In genomic region chr17:63699638-63700527, GRCh38 we compare ENCODE assay signal across 1 cellular context.
TF ChIP-seq lines count a peak whose summit lies in the region.

Gene LIMD2 (minus strand): TSS chr17:63700125. CDS start chr17:63699298, 827 bp downstream.

TF ChIP-seq in HepG2, 621 proteins besides CTCF, POLR2A, EP300 and RAD21 (continued from another document and continues in another):
- TF ChIP-seq, protein P1, sequence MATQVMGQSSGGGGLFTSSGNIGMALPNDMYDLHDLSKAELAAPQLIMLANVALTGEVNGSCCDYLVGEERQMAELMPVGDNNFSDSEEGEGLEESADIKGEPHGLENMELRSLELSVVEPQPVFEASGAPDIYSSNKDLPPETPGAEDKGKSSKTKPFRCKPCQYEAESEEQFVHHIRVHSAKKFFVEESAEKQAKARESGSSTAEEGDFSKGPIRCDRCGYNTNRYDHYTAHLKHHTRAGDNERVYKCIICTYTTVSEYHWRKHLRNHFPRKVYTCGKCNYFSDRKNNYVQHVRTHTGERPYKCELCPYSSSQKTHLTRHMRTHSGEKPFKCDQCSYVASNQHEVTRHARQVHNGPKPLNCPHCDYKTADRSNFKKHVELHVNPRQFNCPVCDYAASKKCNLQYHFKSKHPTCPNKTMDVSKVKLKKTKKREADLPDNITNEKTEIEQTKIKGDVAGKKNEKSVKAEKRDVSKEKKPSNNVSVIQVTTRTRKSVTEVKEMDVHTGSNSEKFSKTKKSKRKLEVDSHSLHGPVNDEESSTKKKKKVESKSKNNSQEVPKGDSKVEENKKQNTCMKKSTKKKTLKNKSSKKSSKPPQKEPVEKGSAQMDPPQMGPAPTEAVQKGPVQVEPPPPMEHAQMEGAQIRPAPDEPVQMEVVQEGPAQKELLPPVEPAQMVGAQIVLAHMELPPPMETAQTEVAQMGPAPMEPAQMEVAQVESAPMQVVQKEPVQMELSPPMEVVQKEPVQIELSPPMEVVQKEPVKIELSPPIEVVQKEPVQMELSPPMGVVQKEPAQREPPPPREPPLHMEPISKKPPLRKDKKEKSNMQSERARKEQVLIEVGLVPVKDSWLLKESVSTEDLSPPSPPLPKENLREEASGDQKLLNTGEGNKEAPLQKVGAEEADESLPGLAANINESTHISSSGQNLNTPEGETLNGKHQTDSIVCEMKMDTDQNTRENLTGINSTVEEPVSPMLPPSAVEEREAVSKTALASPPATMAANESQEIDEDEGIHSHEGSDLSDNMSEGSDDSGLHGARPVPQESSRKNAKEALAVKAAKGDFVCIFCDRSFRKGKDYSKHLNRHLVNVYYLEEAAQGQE (IDR thresholded peaks at IDR 0.05; ENCODE audit: borderline replicate concordance in 1 of 2, low read depth in 1 of 2, low read length in 2 of 2) = peak; percentile 49 to 73; a peak in 3 of 4 replicates
- TF ChIP-seq MXD3 (CRISPR knock-in tag; IDR thresholded peaks at IDR 0.05) = no peak; the same call in 1 of the 2 replicates
- no peak for TF ChIP-seq GATAD2A (CRISPR knock-in tag; IDR thresholded peaks at IDR 0.05)
- TF ChIP-seq NFYC (CRISPR knock-in tag; IDR thresholded peaks at IDR 0.05) = no peak
- 0 out of 2 replicates have a peak, but pooled peaks have one; percentile 19 for TF ChIP-seq ZNF639 (CRISPR knock-in tag; conservative IDR thresholded peaks at IDR 0.05)
- no peak for TF ChIP-seq HNRNPL (IDR thresholded peaks at IDR 0.05; ENCODE audit: low read depth, low read length)
- no peak; the same call in 1 of the 2 replicates for TF ChIP-seq GFI1 (CRISPR knock-in tag; IDR thresholded peaks at IDR 0.05; ENCODE audit: borderline replicate concordance)
- TF ChIP-seq THYN1 (CRISPR knock-in tag; IDR thresholded peaks at IDR 0.05; ENCODE audit: borderline replicate concordance, low read depth) = no peak
- TF ChIP-seq HNRNPUL1 (IDR thresholded peaks at IDR 0.05; ENCODE audit: low read depth, low read length) = no peak
- TF ChIP-seq CERS6 (CRISPR knock-in tag; IDR thresholded peaks at IDR 0.05) = no peak
- peak; percentile 71 for TF ChIP-seq ZFY (CRISPR knock-in tag; IDR thresholded peaks at IDR 0.05)
- TF ChIP-seq, protein P2, sequence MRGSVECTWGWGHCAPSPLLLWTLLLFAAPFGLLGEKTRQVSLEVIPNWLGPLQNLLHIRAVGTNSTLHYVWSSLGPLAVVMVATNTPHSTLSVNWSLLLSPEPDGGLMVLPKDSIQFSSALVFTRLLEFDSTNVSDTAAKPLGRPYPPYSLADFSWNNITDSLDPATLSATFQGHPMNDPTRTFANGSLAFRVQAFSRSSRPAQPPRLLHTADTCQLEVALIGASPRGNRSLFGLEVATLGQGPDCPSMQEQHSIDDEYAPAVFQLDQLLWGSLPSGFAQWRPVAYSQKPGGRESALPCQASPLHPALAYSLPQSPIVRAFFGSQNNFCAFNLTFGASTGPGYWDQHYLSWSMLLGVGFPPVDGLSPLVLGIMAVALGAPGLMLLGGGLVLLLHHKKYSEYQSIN (CRISPR knock-in tag; IDR thresholded peaks at IDR 0.05; ENCODE audit: borderline replicate concordance) = no peak
- TF ChIP-seq KLF12 (CRISPR knock-in tag; IDR thresholded peaks at IDR 0.05; ENCODE audit: borderline replicate concordance) = no peak
- no peak for TF ChIP-seq NONO (IDR thresholded peaks at IDR 0.05)
- TF ChIP-seq NONO (CRISPR knock-in tag; conservative IDR thresholded peaks at IDR 0.05) = no peak; the same call in 1 of the 2 replicates
- TF ChIP-seq HOXA5 (CRISPR knock-in tag; IDR thresholded peaks at IDR 0.05) = no peak
- no peak for TF ChIP-seq MATR3 (CRISPR knock-in tag; IDR thresholded peaks at IDR 0.05)
- TF ChIP-seq ZNF589 (CRISPR knock-in tag; conservative IDR thresholded peaks at IDR 0.05) = 0 out of 2 replicates have a peak, but pooled peaks have one; percentile 18
- TF ChIP-seq, protein P3, sequence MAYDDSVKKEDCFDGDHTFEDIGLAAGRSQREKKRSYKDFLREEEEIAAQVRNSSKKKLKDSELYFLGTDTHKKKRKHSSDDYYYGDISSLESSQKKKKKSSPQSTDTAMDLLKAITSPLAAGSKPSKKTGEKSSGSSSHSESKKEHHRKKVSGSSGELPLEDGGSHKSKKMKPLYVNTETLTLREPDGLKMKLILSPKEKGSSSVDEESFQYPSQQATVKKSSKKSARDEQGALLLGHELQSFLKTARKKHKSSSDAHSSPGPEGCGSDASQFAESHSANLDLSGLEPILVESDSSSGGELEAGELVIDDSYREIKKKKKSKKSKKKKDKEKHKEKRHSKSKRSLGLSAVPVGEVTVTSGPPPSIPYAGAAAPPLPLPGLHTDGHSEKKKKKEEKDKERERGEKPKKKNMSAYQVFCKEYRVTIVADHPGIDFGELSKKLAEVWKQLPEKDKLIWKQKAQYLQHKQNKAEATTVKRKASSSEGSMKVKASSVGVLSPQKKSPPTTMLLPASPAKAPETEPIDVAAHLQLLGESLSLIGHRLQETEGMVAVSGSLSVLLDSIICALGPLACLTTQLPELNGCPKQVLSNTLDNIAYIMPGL (CRISPR knock-in tag; IDR thresholded peaks at IDR 0.05; ENCODE audit: borderline replicate concordance in 1 of 2, low read depth in 1 of 2) = no peak
- TF ChIP-seq, protein P4, sequence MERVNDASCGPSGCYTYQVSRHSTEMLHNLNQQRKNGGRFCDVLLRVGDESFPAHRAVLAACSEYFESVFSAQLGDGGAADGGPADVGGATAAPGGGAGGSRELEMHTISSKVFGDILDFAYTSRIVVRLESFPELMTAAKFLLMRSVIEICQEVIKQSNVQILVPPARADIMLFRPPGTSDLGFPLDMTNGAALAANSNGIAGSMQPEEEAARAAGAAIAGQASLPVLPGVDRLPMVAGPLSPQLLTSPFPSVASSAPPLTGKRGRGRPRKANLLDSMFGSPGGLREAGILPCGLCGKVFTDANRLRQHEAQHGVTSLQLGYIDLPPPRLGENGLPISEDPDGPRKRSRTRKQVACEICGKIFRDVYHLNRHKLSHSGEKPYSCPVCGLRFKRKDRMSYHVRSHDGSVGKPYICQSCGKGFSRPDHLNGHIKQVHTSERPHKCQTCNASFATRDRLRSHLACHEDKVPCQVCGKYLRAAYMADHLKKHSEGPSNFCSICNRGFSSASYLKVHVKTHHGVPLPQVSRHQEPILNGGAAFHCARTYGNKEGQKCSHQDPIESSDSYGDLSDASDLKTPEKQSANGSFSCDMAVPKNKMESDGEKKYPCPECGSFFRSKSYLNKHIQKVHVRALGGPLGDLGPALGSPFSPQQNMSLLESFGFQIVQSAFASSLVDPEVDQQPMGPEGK (CRISPR knock-in tag; IDR thresholded peaks at IDR 0.05) = peak; percentile 46
- TF ChIP-seq ZNF709 (CRISPR knock-in tag; IDR thresholded peaks at IDR 0.05) = no peak
- peak; percentile 8; the same call in 1 of the 2 replicates for TF ChIP-seq HOXA3 (CRISPR knock-in tag; IDR thresholded peaks at IDR 0.05)
- TF ChIP-seq, protein P5, sequence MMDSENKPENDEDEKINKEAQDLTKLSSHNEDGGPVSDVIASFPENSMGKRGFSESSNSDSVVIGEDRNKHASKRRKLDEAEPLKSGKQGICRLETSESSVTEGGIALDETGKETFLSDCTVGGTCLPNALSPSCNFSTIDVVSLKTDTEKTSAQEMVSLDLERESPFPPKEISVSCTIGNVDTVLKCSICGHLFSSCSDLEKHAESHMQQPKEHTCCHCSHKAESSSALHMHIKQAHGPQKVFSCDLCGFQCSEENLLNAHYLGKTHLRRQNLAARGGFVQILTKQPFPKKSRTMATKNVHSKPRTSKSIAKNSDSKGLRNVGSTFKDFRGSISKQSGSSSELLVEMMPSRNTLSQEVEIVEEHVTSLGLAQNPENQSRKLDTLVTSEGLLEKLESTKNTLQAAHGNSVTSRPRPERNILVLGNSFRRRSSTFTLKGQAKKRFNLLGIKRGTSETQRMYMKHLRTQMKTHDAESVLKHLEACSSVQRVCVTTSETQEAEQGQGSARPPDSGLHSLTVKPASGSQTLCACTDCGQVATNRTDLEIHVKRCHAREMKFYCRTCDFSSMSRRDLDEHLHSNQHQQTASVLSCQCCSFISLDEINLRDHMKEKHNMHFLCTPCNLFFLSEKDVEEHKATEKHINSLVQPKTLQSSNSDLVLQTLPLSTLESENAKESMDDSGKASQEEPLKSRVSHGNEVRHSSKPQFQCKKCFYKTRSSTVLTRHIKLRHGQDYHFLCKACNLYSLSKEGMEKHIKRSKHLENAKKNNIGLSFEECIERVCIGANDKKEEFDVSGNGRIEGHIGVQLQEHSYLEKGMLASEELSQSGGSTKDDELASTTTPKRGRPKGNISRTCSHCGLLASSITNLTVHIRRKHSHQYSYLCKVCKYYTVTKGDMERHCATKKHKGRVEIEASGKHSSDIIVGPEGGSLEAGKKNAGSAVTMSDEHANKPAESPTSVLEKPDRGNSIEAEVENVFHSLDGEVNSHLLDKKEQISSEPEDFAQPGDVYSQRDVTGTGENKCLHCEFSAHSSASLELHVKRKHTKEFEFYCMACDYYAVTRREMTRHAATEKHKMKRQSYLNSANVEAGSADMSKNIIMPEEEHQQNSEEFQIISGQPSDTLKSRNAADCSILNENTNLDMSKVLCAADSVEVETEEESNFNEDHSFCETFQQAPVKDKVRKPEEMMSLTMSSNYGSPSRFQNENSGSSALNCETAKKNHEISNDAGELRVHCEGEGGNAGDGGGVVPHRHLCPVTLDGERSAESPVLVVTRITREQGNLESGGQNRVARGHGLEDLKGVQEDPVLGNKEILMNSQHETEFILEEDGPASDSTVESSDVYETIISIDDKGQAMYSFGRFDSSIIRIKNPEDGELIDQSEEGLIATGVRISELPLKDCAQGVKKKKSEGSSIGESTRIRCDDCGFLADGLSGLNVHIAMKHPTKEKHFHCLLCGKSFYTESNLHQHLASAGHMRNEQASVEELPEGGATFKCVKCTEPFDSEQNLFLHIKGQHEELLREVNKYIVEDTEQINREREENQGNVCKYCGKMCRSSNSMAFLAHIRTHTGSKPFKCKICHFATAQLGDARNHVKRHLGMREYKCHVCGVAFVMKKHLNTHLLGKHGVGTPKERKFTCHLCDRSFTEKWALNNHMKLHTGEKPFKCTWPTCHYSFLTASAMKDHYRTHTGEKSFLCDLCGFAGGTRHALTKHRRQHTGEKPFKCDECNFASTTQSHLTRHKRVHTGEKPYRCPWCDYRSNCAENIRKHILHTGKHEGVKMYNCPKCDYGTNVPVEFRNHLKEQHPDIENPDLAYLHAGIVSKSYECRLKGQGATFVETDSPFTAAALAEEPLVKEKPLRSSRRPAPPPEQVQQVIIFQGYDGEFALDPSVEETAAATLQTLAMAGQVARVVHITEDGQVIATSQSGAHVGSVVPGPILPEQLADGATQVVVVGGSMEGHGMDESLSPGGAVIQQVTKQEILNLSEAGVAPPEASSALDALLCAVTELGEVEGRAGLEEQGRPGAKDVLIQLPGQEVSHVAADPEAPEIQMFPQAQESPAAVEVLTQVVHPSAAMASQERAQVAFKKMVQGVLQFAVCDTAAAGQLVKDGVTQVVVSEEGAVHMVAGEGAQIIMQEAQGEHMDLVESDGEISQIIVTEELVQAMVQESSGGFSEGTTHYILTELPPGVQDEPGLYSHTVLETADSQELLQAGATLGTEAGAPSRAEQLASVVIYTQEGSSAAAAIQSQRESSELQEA (CRISPR knock-in tag; IDR thresholded peaks at IDR 0.05; ENCODE audit: not compliant biosample characterization) = no peak
- TF ChIP-seq MZF1 (CRISPR knock-in tag; IDR thresholded peaks at IDR 0.05; ENCODE audit: borderline replicate concordance) = no peak
- no peak; the same call in 1 of the 2 replicates for TF ChIP-seq ARNTL (CRISPR knock-in tag; IDR thresholded peaks at IDR 0.05)
- no peak for TF ChIP-seq MAF1 (CRISPR knock-in tag; IDR thresholded peaks at IDR 0.05; ENCODE audit: borderline replicate concordance)
